In the genomic region with DNA sequence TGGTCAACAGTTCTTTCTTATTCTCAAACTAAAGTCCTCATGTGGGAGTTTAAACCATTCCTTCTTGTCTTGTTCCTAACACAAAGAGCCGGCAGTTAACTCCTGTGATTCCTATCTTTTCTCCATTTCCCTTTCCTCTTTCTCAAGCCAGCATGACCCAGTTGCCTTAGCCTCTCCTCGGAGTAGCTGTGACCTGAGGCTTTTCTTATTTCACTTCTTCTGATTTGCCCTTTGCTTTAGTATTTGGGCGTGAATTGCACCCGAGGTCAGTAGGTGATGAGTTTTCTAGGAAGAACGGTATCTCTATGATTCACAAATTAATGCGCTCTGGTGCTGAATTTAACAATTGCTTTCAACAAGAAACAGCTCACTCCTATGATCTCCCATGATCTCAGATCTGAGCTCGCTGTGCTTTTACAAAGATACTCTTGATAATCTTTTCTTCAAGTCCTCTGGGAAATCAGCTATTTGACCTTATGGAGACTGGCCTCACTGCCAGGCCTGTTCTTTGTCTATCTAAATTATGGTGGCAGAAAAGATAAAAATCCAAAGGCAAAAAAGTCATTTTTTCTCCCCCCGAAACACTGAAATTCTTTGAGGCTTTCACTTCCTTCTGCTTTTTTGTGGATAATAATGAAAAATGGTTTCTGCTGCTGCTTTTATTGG, we compare ENCODE assay signal across 25 cellular contexts.
DNase-seq lines count a peak whose midpoint lies in the region; ATAC-seq and TF ChIP-seq lines count a peak whose summit lies in the region.
"Had no signal": no experiment of that assay in that cellular context is flagged by ENCODE, and none has a peak within 500 bp of the region (broad histone marks: within the 10 kb centered on the region; RNA-seq: fewer than 3 reads in every experiment).

No MANE protein-coding gene starts in this region.

- no peak for ATAC-seq in GM18867 (IDR thresholded peaks at IDR 0.05; ENCODE audit: unreplicated experiment)
- ATAC-seq: CD8-positive, alpha-beta T cell; gastrocnemius medialis; K562; WTC11 had no signal

- no peaks in the 10 kb centered on the region for H3K27me3 Mint-ChIP-seq in nephron (ENCODE audit: low read depth)
- H3K27me3 Mint-ChIP-seq in progenitor cell of endocrine pancreas: peaks cover 3% of the 10 kb centered on the region

- H3K36me3 Mint-ChIP-seq in nephron (ENCODE audit: low read depth): no peaks in the 10 kb centered on the region
- no peaks in the 10 kb centered on the region for H3K36me3 Mint-ChIP-seq in progenitor cell of endocrine pancreas (ENCODE audit: insufficient read depth)
- H3K36me3 Mint-ChIP-seq: activated naive CD4-positive, alpha-beta T cell treated with anti-CD3 and anti-CD28 coated beads, Interleukin-2, amount 50 U/mL, for 24 hours; brain; CD8-positive, alpha-beta T cell; WTC11 had no signal

- H3K4me1 Mint-ChIP-seq in nephron: peaks cover 48% of the 10 kb centered on the region
- H3K4me1 Mint-ChIP-seq in progenitor cell of endocrine pancreas (ENCODE audit: low read depth): no peaks in the 10 kb centered on the region
- H3K4me1 Mint-ChIP-seq: activated CD4-positive, alpha-beta memory T cell treated with anti-CD3 and anti-CD28 coated beads, Interleukin-2, amount 10 ng/mL, durations not matched to agents 7 days and 5 days; activated naive CD4-positive, alpha-beta T cell treated with anti-CD3 and anti-CD28 coated beads, Interleukin-2, amount 50 U/mL, for 24 hours had no signal

- H3K4me3 Mint-ChIP-seq in nephron (no peak overlapping the region), progenitor cell of endocrine pancreas (ENCODE audit: low read depth) (no peak overlapping the region)
- H3K4me3 Mint-ChIP-seq: activated CD4-positive, alpha-beta memory T cell treated with anti-CD3 and anti-CD28 coated beads, Interleukin-2, amount 10 ng/mL, durations not matched to agents 7 days and 5 days; activated naive CD4-positive, alpha-beta T cell treated with anti-CD3 and anti-CD28 coated beads, Interleukin-2, amount 50 U/mL, for 24 hours; brain; CD8-positive, alpha-beta T cell; T-helper 1 cell treated with Interleukin-12 subunit alpha and Interleukin-12 subunit beta and Interleukin-4 antibody, amounts not matched to agents 30 μg/mL and 1 μg/mL, for 36 hours; WTC11 had no signal

- peak overlapping the region; percentile 17 for H3K4me3 ChIP-seq in coronary artery
- H3K4me3 ChIP-seq: gastrocnemius medialis, K562 had no signal

- DNase-seq in COLO829 (ENCODE audit: low spot score): peak; percentile 53
- DNase-seq in MV-4-11 (lab: John Stamatoyannopoulos, UW): peak; percentile 23
- DNase-seq in coronary artery (ENCODE audit: low spot score): no peak
- DNase-seq in NCI-H1930 (lab: John Stamatoyannopoulos, UW): no peak
- DNase-seq in NCI-H526 (lab: John Stamatoyannopoulos, UW): no peak
- DNase-seq in progenitor cell of endocrine pancreas (ENCODE audit: low spot score, unreplicated experiment): no peak
- DNase-seq: activated CD4-positive, alpha-beta memory T cell treated with anti-CD3 and anti-CD28 coated beads, Interleukin-2, amount 10 ng/mL, durations not matched to agents 7 days and 5 days; activated T-cell treated with anti-CD3 and anti-CD28 coated beads, Interleukin-2, amount 50 U/mL, for 1 hour; CD8-positive, alpha-beta T cell; cortex of kidney; DMS79; gastrocnemius medialis; NCI-H1105; NCI-H510A; stimulated activated CD4-positive, alpha-beta T cell treated with anti-CD3 and anti-CD28 coated beads, Interleukin-12 subunit alpha, Interleukin-12 subunit beta, amount 100 ng/mL, for 4 hours; stimulated activated CD8-positive, alpha-beta memory T cell treated with anti-CD3 and anti-CD28 coated beads, Interleukin-4, amount 100 ng/mL, for 48 hours had no signal

- H3K27ac Mint-ChIP-seq in nephron (peak overlapping the region; percentile 90 to 96 (median 95)), progenitor cell of endocrine pancreas (no peak overlapping the region)
- H3K27ac Mint-ChIP-seq: activated CD4-positive, alpha-beta memory T cell treated with anti-CD3 and anti-CD28 coated beads, Interleukin-2, amount 10 ng/mL, durations not matched to agents 7 days and 5 days; activated naive CD4-positive, alpha-beta T cell treated with anti-CD3 and anti-CD28 coated beads, Interleukin-2, amount 50 U/mL, for 24 hours; CD8-positive, alpha-beta T cell; T-helper 1 cell treated with Interleukin-12 subunit alpha and Interleukin-12 subunit beta and Interleukin-4 antibody, amounts not matched to agents 30 μg/mL and 1 μg/mL, for 36 hours; WTC11 had no signal

- H3K9me3 Mint-ChIP-seq in nephron (peaks cover 5% of the 10 kb centered on the region), progenitor cell of endocrine pancreas (ENCODE audit: low read depth) (peaks cover 8% of the 10 kb centered on the region)
- H3K9me3 Mint-ChIP-seq: activated naive CD4-positive, alpha-beta T cell treated with anti-CD3 and anti-CD28 coated beads, Interleukin-2, amount 50 U/mL, for 24 hours; CD8-positive, alpha-beta T cell had no signal

- peak overlapping the region; percentile 86 to 92 for H3K27ac ChIP-seq in coronary artery
- H3K27ac ChIP-seq: epithelial cell of prostate, gastrocnemius medialis, neutrophil had no signal

- TF ChIP-seq CTCF in coronary artery (IDR thresholded peaks at IDR 0.05) (no peak), nephron (IDR thresholded peaks at IDR 0.05; ENCODE audit: unreplicated experiment in 3 of 3) (no peak), progenitor cell of endocrine pancreas (IDR thresholded peaks at IDR 0.05; ENCODE audit: unreplicated experiment) (no peak)

Comparison
In these comparisons a context has a peak if more than half of its experiments do, and no peak if none do; other contexts are left out.
1. DNase-seq: peak in COLO829 (single experiment) and MV-4-11 (single experiment); none in coronary artery (single experiment), NCI-H1930 (0 of 2), NCI-H526 (0 of 2) and progenitor cell of endocrine pancreas (single experiment).